ENCODE assay signal across 28 cellular contexts in genomic region chr13:71209217-71209616, GRCh38.
"Had no signal": no experiment of that assay in that cellular context is flagged by ENCODE, and none has a peak within 500 bp of the region (broad histone marks: within the 10 kb centered on the region; RNA-seq: fewer than 3 reads in every experiment).

No MANE protein-coding gene starts in this region.

- H3K9me3 ChIP-seq: ovary, psoas muscle, spleen, suprapubic skin, testis, tibial artery, transverse colon, upper lobe of right lung, uterus had no signal

- H3K27ac ChIP-seq: neural progenitor cell, ovary, parathyroid adenoma, psoas muscle, skin epidermis, spleen, suprapubic skin, testis, tibial artery, transverse colon, upper lobe of right lung, uterus had no signal

- ATAC-seq: natural killer cell; psoas muscle; right cardiac atrium; sciatic nerve; stimulated activated memory B cell treated with anti-CD40 and anti-IgM and Interleukin-4, amounts not matched to agents 10 μg/mL and 1 μg/mL and 100 μg/mL, for 72 hours; stimulated activated naive CD8-positive, alpha-beta T cell treated with anti-CD3 and anti-CD28 coated beads, Interleukin-15, amount 100 ng/mL, for 72 hours; stimulated activated naive CD8-positive, alpha-beta T cell treated with anti-CD3 and anti-CD28 coated beads, Interleukin-15, Interleukin-2, amounts not matched to agents 100 U/mL and 50 U/mL, for 24 hours; upper lobe of right lung had no signal

- DNase-seq: natural killer cell; occipital lobe; ovary; posterior cingulate gyrus; psoas muscle; right cardiac atrium; spleen; stimulated activated CD4-positive, alpha-beta T cell treated with anti-CD3 and anti-CD28 coated beads, Interleukin-12 subunit alpha, Interleukin-12 subunit beta, amount 100 ng/mL, for 4 hours; stimulated activated CD4-positive, alpha-beta T cell treated with anti-CD3 and anti-CD28 coated beads, Interleukin-1b, Interleukin-23, amount 100 ng/mL, for 48 hours; stimulated activated CD4-positive, alpha-beta T cell treated with anti-CD3 and anti-CD28 coated beads, Interleukin-4, amount 100 ng/mL, for 1 hour; stimulated activated CD4-positive, alpha-beta T cell treated with anti-CD3 and anti-CD28 coated beads, Interleukin-4, amount 100 ng/mL, for 4 hours; stimulated activated CD8-positive, alpha-beta memory T cell treated with anti-CD3 and anti-CD28 coated beads, Interleukin-4, amount 100 ng/mL, for 48 hours; stimulated activated naive CD4-positive, alpha-beta T cell; stimulated activated naive CD8-positive, alpha-beta T cell treated with anti-CD3 and anti-CD28 coated beads, Interleukin-15, amount 100 ng/mL, for 72 hours; stimulated activated naive CD8-positive, alpha-beta T cell treated with anti-CD3 and anti-CD28 coated beads, Interleukin-15, Interleukin-2, amounts not matched to agents 100 U/mL and 50 U/mL, for 24 hours; substantia nigra; testis; tibial artery; transverse colon; upper lobe of right lung; uterus had no signal

- H3K27me3 ChIP-seq: neural progenitor cell, ovary, spleen, suprapubic skin, testis, tibial artery, transverse colon, upper lobe of right lung had no signal

- H3K36me3 ChIP-seq: neural progenitor cell, ovary, spleen, suprapubic skin, tibial artery, transverse colon, upper lobe of right lung, uterus had no signal

- H3K4me1 ChIP-seq: neural progenitor cell, parathyroid adenoma, psoas muscle, spleen, suprapubic skin, testis, transverse colon, upper lobe of right lung, uterus had no signal

- H3K4me3 ChIP-seq: neural progenitor cell, ovary, psoas muscle, skin epidermis, smooth muscle cell, spleen, suprapubic skin, testis, tibial artery, transverse colon, upper lobe of right lung, uterus had no signal
